In the genomic region with DNA sequence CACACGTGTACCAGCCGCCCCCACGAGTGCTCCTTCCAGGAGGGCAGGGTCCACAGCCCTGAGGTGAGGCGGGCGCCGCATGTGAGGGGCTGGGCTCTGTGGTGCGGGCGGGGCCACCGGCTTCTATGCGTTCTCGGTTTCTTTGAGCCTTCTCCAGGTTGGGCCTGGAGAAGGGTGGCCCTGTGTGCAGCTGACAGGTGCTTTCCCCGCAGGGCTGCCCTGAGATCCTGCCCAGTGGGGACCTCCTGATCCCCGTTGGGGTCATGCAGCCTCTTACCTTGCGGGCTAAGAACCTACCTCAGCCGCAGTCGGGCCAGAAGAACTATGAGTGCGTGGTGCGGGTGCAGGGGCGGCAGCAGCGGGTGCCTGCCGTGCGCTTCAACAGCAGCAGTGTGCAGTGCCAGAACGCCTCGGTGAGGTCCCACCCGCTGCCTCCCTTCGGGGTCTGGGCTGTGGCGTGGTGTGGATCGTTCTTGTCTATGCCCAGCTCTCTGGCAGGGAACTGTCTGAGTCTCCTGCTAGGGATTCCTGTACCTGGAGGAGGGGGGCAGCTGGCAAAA, we compare ENCODE assay signal across 24 cellular contexts.
"Had no signal": no experiment of that assay in that cellular context is flagged by ENCODE, and none has a peak within 500 bp of the region (broad histone marks: within the 10 kb centered on the region; RNA-seq: fewer than 3 reads in every experiment).

No MANE protein-coding gene starts in this region.

- H3K4me1 Mint-ChIP-seq: endodermal cell had no signal

- ATAC-seq: effector memory CD8-positive, alpha-beta T cell; esophagus mucosa; foreskin keratinocyte; gastrocnemius medialis; gastroesophageal sphincter; heart left ventricle; heart right ventricle had no signal

- H3K36me3 ChIP-seq: colonic mucosa, gastrocnemius medialis had no signal

- H3K27ac ChIP-seq: colonic mucosa, coronary artery, dorsolateral prefrontal cortex, epithelial cell of prostate, esophagus muscularis mucosa, esophagus squamous epithelium, foreskin keratinocyte, gastrocnemius medialis, gastroesophageal sphincter, heart left ventricle, heart right ventricle had no signal

- H3K27me3 ChIP-seq: colonic mucosa, esophagus muscularis mucosa, esophagus squamous epithelium, foreskin keratinocyte, gastrocnemius medialis, gastroesophageal sphincter, heart left ventricle, heart right ventricle had no signal

- H3K4me1 ChIP-seq: colonic mucosa, foreskin keratinocyte, gastrocnemius medialis had no signal

- H3K27me3 Mint-ChIP-seq: effector memory CD8-positive, alpha-beta T cell had no signal

- H3K9me3 Mint-ChIP-seq: dendritic cell treated with granulocyte-macrophage colony-stimulating factor and Interleukin-4, amounts not matched to agents 40 ng/mL and 50 ng/mL, for 4 days; effector memory CD8-positive, alpha-beta T cell had no signal

- DNase-seq: colonic mucosa; cortex of kidney; dermis blood vessel endothelial cell; dorsolateral prefrontal cortex; effector CD4-positive, alpha-beta T cell; effector CD8-positive, alpha-beta T cell; effector memory CD4-positive, alpha-beta T cell; effector memory CD8-positive, alpha-beta T cell; endodermal cell; erythroblast; esophagus squamous epithelium; foreskin fibroblast; foreskin keratinocyte; foreskin melanocyte; gastrocnemius medialis; glutamatergic neuron; heart right ventricle had no signal

- H3K27ac Mint-ChIP-seq: dendritic cell treated with granulocyte-macrophage colony-stimulating factor and Interleukin-4, amounts not matched to agents 40 ng/mL and 50 ng/mL, for 4 days; effector memory CD8-positive, alpha-beta T cell; endodermal cell had no signal

- H3K4me3 ChIP-seq: colonic mucosa, coronary artery, dorsolateral prefrontal cortex, esophagus muscularis mucosa, esophagus squamous epithelium, gastrocnemius medialis, gastroesophageal sphincter, heart left ventricle, heart right ventricle had no signal

- H3K9me3 ChIP-seq: colonic mucosa, esophagus muscularis mucosa, esophagus squamous epithelium, gastrocnemius medialis, gastroesophageal sphincter, heart left ventricle, heart right ventricle had no signal

- H3K4me3 Mint-ChIP-seq: dendritic cell treated with granulocyte-macrophage colony-stimulating factor and Interleukin-4, amounts not matched to agents 40 ng/mL and 50 ng/mL, for 4 days; effector memory CD8-positive, alpha-beta T cell; endodermal cell had no signal
